In the genomic region with DNA sequence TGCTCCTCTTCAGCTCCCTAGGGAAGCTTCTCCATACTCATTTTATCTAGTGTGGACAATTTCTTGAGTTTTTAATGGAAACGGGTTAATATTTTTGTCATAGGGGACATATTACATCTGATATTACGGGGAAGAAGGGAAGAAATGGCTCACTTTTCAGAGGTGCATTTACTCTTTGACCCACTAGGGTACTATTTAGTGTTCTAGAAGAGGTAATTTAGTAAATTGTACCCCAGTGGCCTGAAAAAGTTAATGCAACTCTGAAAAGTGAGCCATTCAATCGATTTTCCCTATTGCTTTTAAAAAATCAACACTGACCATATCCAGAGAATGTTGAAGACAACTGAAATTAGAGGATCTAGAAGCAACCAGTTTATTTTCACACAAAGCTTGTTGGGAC, we compare ENCODE assay signal across 1 cellular context.
TF ChIP-seq lines count a peak whose summit lies in the region.

No MANE protein-coding gene starts in this region.

TF ChIP-seq in IMR-90, 13 proteins besides CTCF, POLR2A, EP300 and RAD21:
- no peak for TF ChIP-seq MAFK (IDR thresholded peaks at IDR 0.05; ENCODE audit: low read depth, low read length)
- TF ChIP-seq CHD1 (IDR thresholded peaks at IDR 0.05; ENCODE audit: low read depth, low read length), result no peak
- TF ChIP-seq MAZ (IDR thresholded peaks at IDR 0.05; ENCODE audit: borderline replicate concordance, low read depth, low read length), result no peak
- no peak for TF ChIP-seq RFX5 (IDR thresholded peaks at IDR 0.05; ENCODE audit: low read depth, low read length)
- TF ChIP-seq FOS (IDR thresholded peaks at IDR 0.05; ENCODE audit: low read depth, low read length), result no peak
- TF ChIP-seq BHLHE40 (IDR thresholded peaks at IDR 0.05; ENCODE audit: low read depth, low read length), result no peak
- no peak for TF ChIP-seq CEBPB (IDR thresholded peaks at IDR 0.05; ENCODE audit: low read depth, low read length)
- TF ChIP-seq RCOR1 (IDR thresholded peaks at IDR 0.05; ENCODE audit: insufficient replicate concordance, low read length), result no peak
- TF ChIP-seq, protein P1, sequence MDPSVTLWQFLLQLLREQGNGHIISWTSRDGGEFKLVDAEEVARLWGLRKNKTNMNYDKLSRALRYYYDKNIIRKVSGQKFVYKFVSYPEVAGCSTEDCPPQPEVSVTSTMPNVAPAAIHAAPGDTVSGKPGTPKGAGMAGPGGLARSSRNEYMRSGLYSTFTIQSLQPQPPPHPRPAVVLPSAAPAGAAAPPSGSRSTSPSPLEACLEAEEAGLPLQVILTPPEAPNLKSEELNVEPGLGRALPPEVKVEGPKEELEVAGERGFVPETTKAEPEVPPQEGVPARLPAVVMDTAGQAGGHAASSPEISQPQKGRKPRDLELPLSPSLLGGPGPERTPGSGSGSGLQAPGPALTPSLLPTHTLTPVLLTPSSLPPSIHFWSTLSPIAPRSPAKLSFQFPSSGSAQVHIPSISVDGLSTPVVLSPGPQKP (IDR thresholded peaks at IDR 0.05; ENCODE audit: borderline replicate concordance, low read depth, low read length), result no peak
- TF ChIP-seq NFE2L2 (IDR thresholded peaks at IDR 0.05; ENCODE audit: low read depth, low read length), result no peak
- TF ChIP-seq, protein P2, sequence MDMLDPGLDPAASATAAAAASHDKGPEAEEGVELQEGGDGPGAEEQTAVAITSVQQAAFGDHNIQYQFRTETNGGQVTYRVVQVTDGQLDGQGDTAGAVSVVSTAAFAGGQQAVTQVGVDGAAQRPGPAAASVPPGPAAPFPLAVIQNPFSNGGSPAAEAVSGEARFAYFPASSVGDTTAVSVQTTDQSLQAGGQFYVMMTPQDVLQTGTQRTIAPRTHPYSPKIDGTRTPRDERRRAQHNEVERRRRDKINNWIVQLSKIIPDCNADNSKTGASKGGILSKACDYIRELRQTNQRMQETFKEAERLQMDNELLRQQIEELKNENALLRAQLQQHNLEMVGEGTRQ (IDR thresholded peaks at IDR 0.05; ENCODE audit: low read depth, low read length), result no peak
- no peak for TF ChIP-seq SMC3 (IDR thresholded peaks at IDR 0.05; ENCODE audit: low read depth, low read length)
- TF ChIP-seq MXI1 (IDR thresholded peaks at IDR 0.05; ENCODE audit: borderline replicate concordance, low read depth, low read length), result no peak
